Comparison of ENCODE assay signal across 8 cellular contexts in the genomic region with DNA sequence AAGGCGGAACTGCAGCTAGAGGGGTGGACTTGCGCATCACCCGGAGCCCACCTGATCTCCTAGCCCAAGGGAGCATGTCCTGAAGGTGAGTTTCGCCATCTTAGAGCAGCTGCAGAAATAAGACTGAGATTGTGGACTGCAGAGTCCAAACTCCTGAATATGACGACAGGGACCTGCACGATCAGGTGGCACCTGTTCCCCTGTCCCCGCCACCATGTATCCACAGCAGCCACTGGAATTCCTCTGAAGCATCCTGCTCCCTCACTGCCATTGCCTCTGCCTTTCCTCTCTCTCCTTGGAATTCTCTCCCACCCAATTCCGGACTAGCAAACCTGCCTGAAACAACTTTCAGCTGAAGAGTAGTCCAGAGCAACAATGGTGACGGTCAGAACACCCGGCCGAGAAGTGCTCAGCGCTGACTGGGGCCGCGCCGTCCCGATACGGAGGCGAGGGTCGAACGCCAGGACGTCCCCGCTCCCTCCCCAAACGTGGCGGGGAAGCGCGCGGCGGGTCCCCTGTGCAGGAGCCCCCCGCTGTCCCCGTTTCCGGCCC. TPM values are rescaled to one million over a fixed set of nuclear protein-coding genes. Genes with fewer than 3 reads are reported as not detected.
DNase-seq lines count a peak whose midpoint lies in the region; ATAC-seq and TF ChIP-seq lines count a peak whose summit lies in the region.

No MANE protein-coding gene starts in this region.

- peak overlapping the region; percentile 83 for H2AFZ ChIP-seq in SK-N-SH (ENCODE audit: low read depth)

- H3K27me3 Mint-ChIP-seq in activated CD4-positive, alpha-beta T cell treated with anti-CD3 and anti-CD28 coated beads for 36 hours, result peaks cover 15% of the 10 kb centered on the region

- no peaks in the 10 kb centered on the region for H3F3A ChIP-seq in SK-N-SH (replicated peaks; ENCODE audit: insufficient read depth)

- CTCF ChIA-PET in activated CD4-positive, alpha-beta T cell treated with anti-CD3 and anti-CD28 coated beads for 36 hours (lab: Charles Lee), result no interaction called here
- CTCF ChIA-PET in SK-N-SH (lab: Yijun Ruan, JAX), result interaction anchor here (0.7 to 1.1 kb wide), 3 partner anchors 10 to 518 kb away, joined by 3 to 4 read pairs (median 3); no protein-coding TSS in a partner anchor

- no peak for TF ChIP-seq POLR2A in gastroesophageal sphincter (IDR thresholded peaks at IDR 0.05)

- WGBS in SK-N-SH (ENCODE audit: low lambda C conversion rate), result 42% methylated on average over 9 of the region's 31 CpGs
- WGBS in gastroesophageal sphincter (ENCODE audit: low coverage in 1 of 2), 2 donors, result 63 to 70% methylated on average over 4 to 7 of the region's 31 CpGs

- peak overlapping the region; percentile 100 for H3K4me3 Mint-ChIP-seq in activated CD4-positive, alpha-beta T cell treated with anti-CD3 and anti-CD28 coated beads for 36 hours

- no peak overlapping the region for H3K27ac Mint-ChIP-seq in activated CD4-positive, alpha-beta T cell treated with anti-CD3 and anti-CD28 coated beads for 36 hours

- H3K27ac ChIP-seq in SK-N-SH (ENCODE audit: low read depth in 2 of 2, low read length in 1 of 2), result peak overlapping the region; percentile 50 to 64; a peak in 2 of 4 replicates
- H3K27ac ChIP-seq in gastroesophageal sphincter, result peak overlapping the region in 3 of 4 donors; percentile 90 to 96 (median 91)
- H3K27ac ChIP-seq in skeletal muscle tissue (ENCODE audit: low read depth, low read length), result peak overlapping the region; percentile 90

- H3K27me3 ChIP-seq in SK-N-SH (ENCODE audit: insufficient read depth), result no peaks in the 10 kb centered on the region
- no peaks in the 10 kb centered on the region for H3K27me3 ChIP-seq in gastroesophageal sphincter
- no peaks in the 10 kb centered on the region for H3K27me3 ChIP-seq in skeletal muscle tissue (ENCODE audit: control insufficient read depth in 3 of 3, insufficient read depth in 3 of 3, low read length in 3 of 3)

- peaks cover 49% of the 10 kb centered on the region for H3K79me2 ChIP-seq in SK-N-SH (ENCODE audit: insufficient read depth)

- DNase-seq in activated CD4-positive, alpha-beta T cell treated with anti-CD3 and anti-CD28 coated beads for 36 hours, result no peak
- DNase-seq in activated CD4-positive, alpha-beta T cell treated with anti-CD3 and anti-CD28 coated beads, Interleukin-2, amount 50 U/mL, for 1 hour, result no peak
- DNase-seq in SK-N-SH (no peak), posterior vena cava (ENCODE audit: low spot score) (no peak), NCI-H510A treated with DMSO at 0.1 percent for 48 hours (lab: John Stamatoyannopoulos, UW) (no peak)

- intact Hi-C loops in activated CD4-positive, alpha-beta T cell treated with anti-CD3 and anti-CD28 coated beads for 36 hours (cut with DNase I, micrococcal nuclease), result loop anchor here (1.0 to 10.0 kb wide), 12 partner anchors 11 to 603 kb away; a partner anchor contains a TSS
- intact Hi-C loops in posterior vena cava (cut with DNase I), result no loop called here

- H3K4me1 Mint-ChIP-seq in activated CD4-positive, alpha-beta T cell treated with anti-CD3 and anti-CD28 coated beads for 36 hours, result peaks cover 34% of the 10 kb centered on the region

- no peak for TF ChIP-seq CTCF in SK-N-SH (IDR thresholded peaks at IDR 0.05)
- no peak for TF ChIP-seq CTCF in gastroesophageal sphincter (IDR thresholded peaks at IDR 0.05)

- peak overlapping the region; percentile 94 for H3K9ac ChIP-seq in SK-N-SH
- peak overlapping the region; percentile 74 to 99 (median 96) for H3K9ac ChIP-seq in skeletal muscle tissue (ENCODE audit: low read depth in 1 of 3, low read length in 3 of 3)

- no peak for TF ChIP-seq EP300 in SK-N-SH (IDR thresholded peaks at IDR 0.05; ENCODE audit: borderline replicate concordance in 1 of 2, low read depth in 1 of 2, low read length in 1 of 2)
- TF ChIP-seq EP300 in gastroesophageal sphincter (IDR thresholded peaks at IDR 0.05), result no peak

- peaks cover 0 to 8% of the 10 kb centered on the region in 2 experiments for H3K36me3 ChIP-seq in SK-N-SH (replicated peaks in 1 of 2; ENCODE audit: control insufficient read depth in 1 of 2, insufficient read depth in 2 of 2, low read length in 1 of 2)
- peaks cover 0 to under 1% of the 10 kb centered on the region in 2 donors for H3K36me3 ChIP-seq in gastroesophageal sphincter
- H3K36me3 ChIP-seq in skeletal muscle tissue (ENCODE audit: control insufficient read depth in 3 of 3, insufficient read depth in 3 of 3, low read length in 3 of 3), result no peaks in the 10 kb centered on the region

- peak overlapping the region; percentile 93 for H3K4me2 ChIP-seq in SK-N-SH

- peaks cover 25% of the 10 kb centered on the region for H4K20me1 ChIP-seq in SK-N-SH (ENCODE audit: insufficient read depth)

- H3K36me3 Mint-ChIP-seq in activated CD4-positive, alpha-beta T cell treated with anti-CD3 and anti-CD28 coated beads for 36 hours (ENCODE audit: low read depth), result peaks cover 10% of the 10 kb centered on the region

- TF ChIP-seq RAD21 in SK-N-SH (IDR thresholded peaks at IDR 0.05; ENCODE audit: low read length), result no peak

- POLR2A ChIA-PET in activated CD4-positive, alpha-beta T cell treated with anti-CD3 and anti-CD28 coated beads for 36 hours (lab: Charles Lee), result no interaction called here
- POLR2A ChIA-PET in SK-N-SH (lab: Yijun Ruan, JAX), result interaction anchor here (0.8 to 1.0 kb wide), 4 partner anchors 48 to 554 kb away, joined by 3 to 4 read pairs (median 3); a partner anchor contains a TSS

- no peaks in the 10 kb centered on the region for H3K9me3 ChIP-seq in SK-N-SH
- H3K9me3 ChIP-seq in gastroesophageal sphincter, result no peaks in the 10 kb centered on the region
- no peaks in the 10 kb centered on the region for H3K9me3 ChIP-seq in skeletal muscle tissue (ENCODE audit: control insufficient read depth in 3 of 3, low read length in 3 of 3)

- H3K4me3 ChIP-seq in SK-N-SH (ENCODE audit: low read depth in 2 of 2, low read length in 1 of 2) (peak overlapping the region; percentile 94 to 100), gastroesophageal sphincter (peak overlapping the region; percentile 88 to 97), skeletal muscle tissue (ENCODE audit: low read length in 3 of 3) (peak overlapping the region; percentile 85 to 99 (median 99))

- H3K9me3 Mint-ChIP-seq in activated CD4-positive, alpha-beta T cell treated with anti-CD3 and anti-CD28 coated beads for 36 hours (ENCODE audit: low read depth), result peaks cover 4% of the 10 kb centered on the region

- no peaks in the 10 kb centered on the region for H3K9me2 ChIP-seq in SK-N-SH

- peaks cover 11 to 28% of the 10 kb centered on the region in 2 experiments; a peak in 3 of 4 replicates for H3K4me1 ChIP-seq in SK-N-SH (ENCODE audit: control insufficient read depth in 1 of 2, insufficient read depth in 2 of 2, low read depth in 1 of 2, low read length in 1 of 2)
- peaks cover 9 to 48% (median 12%) of the 10 kb centered on the region in 3 donors for H3K4me1 ChIP-seq in gastroesophageal sphincter
- peaks cover 26 to 35% (median 26%) of the 10 kb centered on the region in 3 donors for H3K4me1 ChIP-seq in skeletal muscle tissue (ENCODE audit: control insufficient read depth in 3 of 3, insufficient read depth in 3 of 3, low read length in 3 of 3)

- no peak for ATAC-seq in activated CD4-positive, alpha-beta T cell treated with anti-CD3 and anti-CD28 coated beads for 36 hours
- ATAC-seq in gastroesophageal sphincter, result peak; percentile 29
- no peak for ATAC-seq in GM21529 (IDR thresholded peaks at IDR 0.05; ENCODE audit: unreplicated experiment)

TF ChIP-seq in SK-N-SH, 30 proteins besides CTCF, POLR2A, EP300 and RAD21 (continues in another document):
- TF ChIP-seq FOXM1 (IDR thresholded peaks at IDR 0.05; ENCODE audit: low read depth) (no peak), TEAD4 (IDR thresholded peaks at IDR 0.05; ENCODE audit: borderline replicate concordance, insufficient read depth) (no peak), SMC3 (IDR thresholded peaks at IDR 0.05; ENCODE audit: low read depth, low read length) (no peak), ELF1 (IDR thresholded peaks at IDR 0.05) (no peak), YY1 (IDR thresholded peaks at IDR 0.05; ENCODE audit: low read depth) (no peak), FOXJ3 (CRISPR knock-in tag; IDR thresholded peaks at IDR 0.05) (no peak), TAF1 (IDR thresholded peaks at IDR 0.05; ENCODE audit: borderline replicate concordance, low read depth, low read length) (no peak)
- TF ChIP-seq, protein P1, sequence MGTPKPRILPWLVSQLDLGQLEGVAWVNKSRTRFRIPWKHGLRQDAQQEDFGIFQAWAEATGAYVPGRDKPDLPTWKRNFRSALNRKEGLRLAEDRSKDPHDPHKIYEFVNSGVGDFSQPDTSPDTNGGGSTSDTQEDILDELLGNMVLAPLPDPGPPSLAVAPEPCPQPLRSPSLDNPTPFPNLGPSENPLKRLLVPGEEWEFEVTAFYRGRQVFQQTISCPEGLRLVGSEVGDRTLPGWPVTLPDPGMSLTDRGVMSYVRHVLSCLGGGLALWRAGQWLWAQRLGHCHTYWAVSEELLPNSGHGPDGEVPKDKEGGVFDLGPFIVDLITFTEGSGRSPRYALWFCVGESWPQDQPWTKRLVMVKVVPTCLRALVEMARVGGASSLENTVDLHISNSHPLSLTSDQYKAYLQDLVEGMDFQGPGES (IDR thresholded peaks at IDR 0.05; ENCODE audit: low read depth, low read length), result no peak

RNA-seq across cellular contexts. Expression of a gene that starts 0.7 kb away (rescaled TPM):
- 10 to 100 TPM; 21.9 to 26.3 TPM for total RNA-seq in activated CD4-positive, alpha-beta T cell treated with anti-CD3 and anti-CD28 coated beads for 36 hours
- 7.7 and 9.6 TPM in 2 replicates for polyA plus RNA-seq in SK-N-SH (2012; rRNA removed)
- 9.0 and 9.2 TPM in 2 replicates for polyA plus RNA-seq in SK-N-SH (2012; cell fraction: cytosol; rRNA removed)
- 20.5 and 22.1 TPM in 2 replicates for polyA plus RNA-seq in SK-N-SH (2012; cell fraction: nucleus; rRNA removed)
- total RNA-seq in gastroesophageal sphincter (10 to 100 TPM; 24.6 to 40.3 (median 31.9) TPM), skeletal muscle tissue (33.9 TPM), posterior vena cava (10 to 100 TPM; 18.7 to 25.3 TPM)

RNA-seq across cellular contexts. Expression of a gene that starts 15.0 kb away (rescaled TPM):
- under 1 TPM; 0.54 to 0.91 TPM for total RNA-seq in activated CD4-positive, alpha-beta T cell treated with anti-CD3 and anti-CD28 coated beads for 36 hours
- polyA plus RNA-seq in SK-N-SH (2012; rRNA removed), result 0.08 and 0.25 TPM in 2 replicates
- polyA plus RNA-seq in SK-N-SH (2012; cell fraction: cytosol; rRNA removed), result 0.18 and 0.24 TPM in 2 replicates
- 0.79 and 0.96 TPM in 2 replicates for polyA plus RNA-seq in SK-N-SH (2012; cell fraction: nucleus; rRNA removed)
- total RNA-seq in gastroesophageal sphincter (10 to 100 TPM in 1 of 4 donors, 1 to 10 TPM in 3; 5.3 to 11.8 (median 6.5) TPM), skeletal muscle tissue (13.6 TPM), posterior vena cava (10 to 100 TPM in 1 of 2 donors, 1 to 10 TPM in 1; 9.6 to 14.1 TPM)

Comparison
In these comparisons a context has a peak if more than half of its experiments do, and no peak if none do; other contexts are left out.
1. intact Hi-C loops: an anchor here in activated CD4-positive, alpha-beta T cell treated with anti-CD3 and anti-CD28 coated beads for 36 hours (1.0 to 10.0 kb wide); none called in posterior vena cava.